In the genomic region with DNA sequence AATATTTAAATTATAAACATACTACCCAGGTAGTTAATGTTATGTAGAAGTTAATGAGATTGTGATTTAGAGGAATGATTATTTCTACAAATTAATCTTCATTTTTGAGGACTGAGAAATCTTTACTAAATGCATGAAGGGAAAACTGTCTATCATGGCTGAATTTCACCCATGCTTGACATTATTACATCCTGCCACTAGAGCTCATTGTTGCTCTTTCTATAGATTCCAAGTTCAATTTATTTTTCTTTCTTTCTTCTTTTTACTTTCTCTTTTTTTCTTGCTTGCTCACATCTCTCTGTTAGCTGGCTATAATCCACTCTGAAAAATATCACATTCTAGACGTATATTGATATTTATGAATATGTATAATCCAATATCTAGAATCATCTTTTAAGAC, we compare ENCODE assay signal across 15 cellular contexts.
DNase-seq lines count a peak whose midpoint lies in the region; TF ChIP-seq lines count a peak whose summit lies in the region.
"Had no signal": no experiment of that assay in that cellular context is flagged by ENCODE, and none has a peak within 500 bp of the region (broad histone marks: within the 10 kb centered on the region; RNA-seq: fewer than 3 reads in every experiment).

No MANE protein-coding gene starts in this region.

- H3K4me1 Mint-ChIP-seq in MCF 10A (ENCODE audit: insufficient read depth, unreplicated experiment) (no peaks in the 10 kb centered on the region), endodermal cell (no peaks in the 10 kb centered on the region), type B pancreatic cell (ENCODE audit: unreplicated experiment) (no peaks in the 10 kb centered on the region)
- H3K4me1 Mint-ChIP-seq: B cell had no signal

- H3F3A ChIP-seq in OCI-LY1 (ENCODE audit: insufficient read depth, low read length) = no peaks in the 10 kb centered on the region

- no peaks in the 10 kb centered on the region for H3K36me3 Mint-ChIP-seq in MCF 10A (ENCODE audit: insufficient read depth, unreplicated experiment)
- no peaks in the 10 kb centered on the region for H3K36me3 Mint-ChIP-seq in endodermal cell (ENCODE audit: low read depth)
- no peaks in the 10 kb centered on the region for H3K36me3 Mint-ChIP-seq in type B pancreatic cell

- TF ChIP-seq CTCF in MCF 10A (IDR thresholded peaks at IDR 0.05; ENCODE audit: unreplicated experiment) (peak; percentile 16), breast epithelium (IDR thresholded peaks at IDR 0.05) (no peak), OCI-LY1 (IDR thresholded peaks at IDR 0.05; ENCODE audit: low read length) (0 out of 2 replicates have a peak, but pooled peaks have one; percentile 16), endodermal cell (conservative IDR thresholded peaks at IDR 0.05) (peak; percentile 75), type B pancreatic cell (conservative IDR thresholded peaks at IDR 0.05) (peak; percentile 71)

- H3K4me2 ChIP-seq in OCI-LY1 (ENCODE audit: low read length) = no peak overlapping the region

- no peaks in the 10 kb centered on the region for H3K27me3 ChIP-seq in breast epithelium
- no peaks in the 10 kb centered on the region for H3K27me3 ChIP-seq in OCI-LY1 (ENCODE audit: insufficient read depth, low read length)
- no peaks in the 10 kb centered on the region for H3K27me3 ChIP-seq in endodermal cell (ENCODE audit: control insufficient read depth, insufficient read depth, low read length, poor library complexity, severe bottlenecking)
- H3K27me3 ChIP-seq: esophagus muscularis mucosa, thyroid gland had no signal

- H3K27ac ChIP-seq in breast epithelium (no peak overlapping the region), OCI-LY1 (ENCODE audit: low read depth, low read length, poor library complexity, severe bottlenecking) (no peak overlapping the region), endodermal cell (ENCODE audit: low read depth, low read length) (no peak overlapping the region)
- H3K27ac ChIP-seq: esophagus muscularis mucosa, thyroid gland had no signal

- peaks cover 79% of the 10 kb centered on the region for H3K27me3 Mint-ChIP-seq in MCF 10A (ENCODE audit: insufficient read depth, unreplicated experiment)
- H3K27me3 Mint-ChIP-seq in endodermal cell (ENCODE audit: insufficient read depth) = peaks cover 2% of the 10 kb centered on the region
- no peaks in the 10 kb centered on the region for H3K27me3 Mint-ChIP-seq in type B pancreatic cell
- H3K27me3 Mint-ChIP-seq: B cell had no signal

- H3K9me2 ChIP-seq in OCI-LY1 (ENCODE audit: low read depth, low read length) = no peaks in the 10 kb centered on the region

- H3K9me3 Mint-ChIP-seq in MCF 10A (ENCODE audit: unreplicated experiment) = no peaks in the 10 kb centered on the region
- H3K9me3 Mint-ChIP-seq in endodermal cell = no peaks in the 10 kb centered on the region
- H3K9me3 Mint-ChIP-seq in type B pancreatic cell = no peaks in the 10 kb centered on the region

- no peaks in the 10 kb centered on the region for H4K20me1 ChIP-seq in OCI-LY1 (ENCODE audit: insufficient read depth, low read length)

- POLR2A ChIA-PET in MCF 10A (lab: Yijun Ruan, JAX) = no interaction called here

- intact Hi-C loops in MCF 10A (cut with micrococcal nuclease) = loop anchor here (10.0 kb wide), 1 partner anchor 232 kb away; no protein-coding TSS in a partner anchor
- intact Hi-C loops in breast epithelium (cut with DNase I; ENCODE audit: low total_unique reads) = no loop called here

- H3K36me3 ChIP-seq in breast epithelium = no peaks in the 10 kb centered on the region
- H3K36me3 ChIP-seq in OCI-LY1 (ENCODE audit: insufficient read depth, low read length) = no peaks in the 10 kb centered on the region
- H3K36me3 ChIP-seq in endodermal cell (ENCODE audit: control insufficient read depth, insufficient read depth, low read length) = no peaks in the 10 kb centered on the region
- H3K36me3 ChIP-seq: esophagus muscularis mucosa, thyroid gland had no signal

- no CpG with 5 or more reads among the region's 1 CpG for WGBS in endodermal cell (ENCODE audit: insufficient coverage in 1 of 2, insufficient read length in 1 of 2), 2 experiments

- no peak overlapping the region for H2AFZ ChIP-seq in OCI-LY1 (ENCODE audit: low read length)

- H3K9ac ChIP-seq in OCI-LY1 (ENCODE audit: low read length) = no peak overlapping the region
- no peak overlapping the region for H3K9ac ChIP-seq in endodermal cell (ENCODE audit: extremely low read depth, low read length, poor library complexity, severe bottlenecking)

- no peaks in the 10 kb centered on the region for H3K9me3 ChIP-seq in breast epithelium
- no peaks in the 10 kb centered on the region for H3K9me3 ChIP-seq in OCI-LY1 (ENCODE audit: low read length)
- no peaks in the 10 kb centered on the region for H3K9me3 ChIP-seq in endodermal cell (ENCODE audit: control insufficient read depth, low read length)
- H3K9me3 ChIP-seq: esophagus muscularis mucosa, thyroid gland had no signal

- no peaks in the 10 kb centered on the region for H3K4me1 ChIP-seq in breast epithelium
- H3K4me1 ChIP-seq in OCI-LY1 (ENCODE audit: insufficient read depth, low read length, severe bottlenecking) = no peaks in the 10 kb centered on the region
- H3K4me1 ChIP-seq in endodermal cell (ENCODE audit: control insufficient read depth, insufficient read depth, low read length) = no peaks in the 10 kb centered on the region
- H3K4me1 ChIP-seq: esophagus muscularis mucosa, thyroid gland had no signal

- H3K79me2 ChIP-seq in OCI-LY1 (ENCODE audit: insufficient read depth, low read length) = no peaks in the 10 kb centered on the region

- CTCF ChIA-PET in MCF 10A (lab: Yijun Ruan, JAX) = interaction anchor here (0.7 kb wide), 1 partner anchor 167 kb away, joined by 3 read pairs; no protein-coding TSS in a partner anchor

- BruUV-seq in MCF 10A (replicated peaks; lab: Mats Ljungman, UMichigan) = no TSS peak

- H3K4me3 ChIP-seq in breast epithelium (no peak overlapping the region), OCI-LY1 (ENCODE audit: low read depth, low read length, poor library complexity, severe bottlenecking) (no peak overlapping the region), endodermal cell (ENCODE audit: low read length) (no peak overlapping the region)
- H3K4me3 ChIP-seq: esophagus muscularis mucosa, thyroid gland had no signal

- H3K4me3 Mint-ChIP-seq in MCF 10A (ENCODE audit: unreplicated experiment) (no peak overlapping the region), endodermal cell (no peak overlapping the region), type B pancreatic cell (no peak overlapping the region)
- H3K4me3 Mint-ChIP-seq: B cell had no signal

- DNase-seq in MCF 10A (ENCODE audit: unreplicated experiment) = peak; percentile 8
- DNase-seq in breast epithelium (ENCODE audit: low spot score in 2 of 2) = no peak
- no peak for DNase-seq in endodermal cell
- no peak for DNase-seq in type B pancreatic cell (ENCODE audit: extremely low spot score, unreplicated experiment)
- no peak for DNase-seq in effector CD8-positive, alpha-beta T cell (lab: John Stamatoyannopoulos, UW)
- no peak for DNase-seq in GOT3 (lab: John Stamatoyannopoulos, UW)
- DNase-seq in activated T-cell treated with anti-CD3 and anti-CD28 coated beads, Interleukin-2, amount 50 U/mL, for 1 hour = no peak
- DNase-seq: aorta, kidney glomerular epithelial cell, NCI-H774, posterior cingulate gyrus, thyroid gland had no signal

- H3K27ac Mint-ChIP-seq in MCF 10A (ENCODE audit: low read depth, unreplicated experiment) (no peak overlapping the region), endodermal cell (no peak overlapping the region), type B pancreatic cell (no peak overlapping the region)
- H3K27ac Mint-ChIP-seq: B cell had no signal

- TF ChIP-seq POLR2A in breast epithelium (IDR thresholded peaks at IDR 0.05) = no peak

Comparison
In these comparisons a context has a peak if more than half of its experiments do, and no peak if none do; other contexts are left out.
1. CTCF ChIP-seq: peak in MCF 10A (single experiment), OCI-LY1 (single experiment), endodermal cell (single experiment) and type B pancreatic cell (single experiment); none in breast epithelium (0 of 3).